22 cellular contexts compared by ENCODE assay signal in the genomic region with DNA sequence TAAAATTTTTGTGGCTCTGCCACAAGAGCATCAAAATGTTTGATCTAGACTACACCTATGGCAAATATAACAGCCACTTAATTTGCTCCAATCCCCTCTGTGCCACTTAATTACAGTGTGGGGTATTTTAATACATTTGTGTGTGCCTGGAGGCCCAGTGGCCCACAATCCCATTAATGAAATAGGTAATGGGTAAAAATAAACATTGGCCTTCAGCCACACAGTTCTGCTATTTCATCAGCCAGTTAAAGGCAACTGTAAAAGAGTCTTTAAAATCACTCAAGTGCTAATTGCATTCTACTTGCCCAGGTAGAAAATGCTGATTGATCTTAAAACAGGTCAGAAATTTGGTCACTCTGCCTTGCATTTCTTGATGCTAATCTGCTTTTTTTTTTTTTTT.
A peak's percentile ranks its signal among the peaks of the same experiment; 100 is the strongest.
DNase-seq lines count a peak whose midpoint lies in the region; ATAC-seq and TF ChIP-seq lines count a peak whose summit lies in the region.
"Had no signal": no experiment of that assay in that cellular context is flagged by ENCODE, and none has a peak within 500 bp of the region (broad histone marks: within the 10 kb centered on the region; RNA-seq: fewer than 3 reads in every experiment).

No MANE protein-coding gene starts in this region.

- ATAC-seq in heart left ventricle, result peak in 3 of 4 donors; percentile 59 to 71 (median 68)
- no peak for ATAC-seq in foreskin keratinocyte
- no peak for ATAC-seq in GM19467 (IDR thresholded peaks at IDR 0.05; ENCODE audit: unreplicated experiment)
- ATAC-seq: lower lobe of right lung had no signal

- H2AFZ ChIP-seq in parathyroid adenoma, result no peak overlapping the region

- no peaks in the 10 kb centered on the region for H3K79me2 ChIP-seq in parathyroid adenoma

- intact Hi-C loops in heart left ventricle (cut with DNase I), result loop anchor here in 3 of 10 donors (1.0 to 10.0 kb wide), 3 partner anchors 8 to 83 kb away; no protein-coding TSS in a partner anchor

- H3K36me3 ChIP-seq in heart left ventricle (no peaks in the 10 kb centered on the region), parathyroid adenoma (ENCODE audit: control insufficient read depth, insufficient read depth, low read length) (no peaks in the 10 kb centered on the region)
- H3K36me3 ChIP-seq: lower lobe of right lung, transverse colon had no signal

- H3K4me1 ChIP-seq in heart left ventricle (peaks cover 0 to 33% (median 5%) of the 10 kb centered on the region in 12 donors), parathyroid adenoma (no peaks in the 10 kb centered on the region), foreskin keratinocyte (peaks cover 3% of the 10 kb centered on the region)
- H3K4me1 ChIP-seq: lower lobe of right lung, transverse colon had no signal

- H3K9me3 ChIP-seq in heart left ventricle (no peaks in the 10 kb centered on the region), parathyroid adenoma (ENCODE audit: control insufficient read depth, low read length) (no peaks in the 10 kb centered on the region)
- H3K9me3 ChIP-seq: lower lobe of right lung, transverse colon had no signal

- no peak for TF ChIP-seq POLR2A in heart left ventricle (IDR thresholded peaks at IDR 0.05)

- H3K4me3 ChIP-seq in heart left ventricle, result no peak overlapping the region
- no peak overlapping the region for H3K4me3 ChIP-seq in parathyroid adenoma (ENCODE audit: low read depth, low read length)
- H3K4me3 ChIP-seq: lower lobe of right lung, transverse colon had no signal

- peak overlapping the region; percentile 1 for H3K4me2 ChIP-seq in parathyroid adenoma (ENCODE audit: low read length)

- H3K9ac ChIP-seq in parathyroid adenoma, result no peak overlapping the region

- DNase-seq in NCI-H1105 (lab: John Stamatoyannopoulos, UW), result peak; percentile 86
- DNase-seq in NCI-H82 (lab: John Stamatoyannopoulos, UW), result peak; percentile 43
- no peak for DNase-seq in heart left ventricle
- no peak for DNase-seq in foreskin keratinocyte
- no peak for DNase-seq in activated gamma-delta T cell treated with Interleukin-2 at 50 U/mL for 16 hours
- DNase-seq in kidney tubule cell (ENCODE audit: low spot score), result no peak
- DNase-seq: activated B cell treated with CpG ODN at 0.5 μM for 24 hours; activated CD4-positive, alpha-beta T cell treated with anti-CD3 and anti-CD28 coated beads, Interleukin-2, amount 50 U/mL, for 4 hours; aorta; caudate nucleus; dermis blood vessel endothelial cell; foreskin fibroblast; hippocampal formation; IMR-90; lower lobe of right lung; NCI-H1092; NCI-H2081 treated with DMSO at 0.1 percent for 48 hours; NCI-H524; T1000; transverse colon had no signal

- H3K27ac ChIP-seq in heart left ventricle (peak overlapping the region in 8 of 12 donors; percentile 1 to 70 (median 30)), parathyroid adenoma (no peak overlapping the region), foreskin keratinocyte (no peak overlapping the region)
- H3K27ac ChIP-seq: lower lobe of right lung, transverse colon had no signal

- TF ChIP-seq CTCF in heart left ventricle (IDR thresholded peaks at IDR 0.05) (no peak), parathyroid adenoma (IDR thresholded peaks at IDR 0.05) (no peak), foreskin keratinocyte (conservative IDR thresholded peaks at IDR 0.05) (no peak)

- no peaks in the 10 kb centered on the region for H3K27me3 ChIP-seq in heart left ventricle
- H3K27me3 ChIP-seq in parathyroid adenoma (ENCODE audit: control insufficient read depth, insufficient read depth, low read length), result no peaks in the 10 kb centered on the region
- H3K27me3 ChIP-seq in foreskin keratinocyte, result no peaks in the 10 kb centered on the region
- H3K27me3 ChIP-seq: transverse colon had no signal

Comparison
In these comparisons a context has a peak if more than half of its experiments do, and no peak if none do; other contexts are left out.
1. DNase-seq: peak in NCI-H1105 (single experiment) and NCI-H82 (single experiment); none in heart left ventricle (0 of 5), foreskin keratinocyte (0 of 2), activated gamma-delta T cell treated with Interleukin-2 at 50 U/mL for 16 hours (single experiment) and kidney tubule cell (single experiment).
2. ATAC-seq: peak in heart left ventricle (3 of 4); none in foreskin keratinocyte (single experiment) and GM19467 (single experiment).
3. H3K27ac ChIP-seq: peak in heart left ventricle (8 of 12); none in parathyroid adenoma (single experiment) and foreskin keratinocyte (single experiment).